Comparison of ENCODE assay signal across 1 cellular context in genomic region chr19:48391100-48392005, GRCh38.
TF ChIP-seq lines count a peak whose summit lies in the region.

TSS of gene KDELR1 (minus strand) at chr19:48391551. CDS start at chr19:48391358, 193 bp downstream.

TF ChIP-seq in HepG2, 621 proteins besides CTCF, POLR2A, EP300 and RAD21 (continued from another document and continues in another):
- TF ChIP-seq ZHX2 (IDR thresholded peaks at IDR 0.05; ENCODE audit: low read depth) (no peak; the same call in 1 of the 2 replicates), ZHX2 (CRISPR knock-in tag; IDR thresholded peaks at IDR 0.05; ENCODE audit: borderline replicate concordance) (no peak), DRAP1 (CRISPR knock-in tag; IDR thresholded peaks at IDR 0.05) (peak; percentile 45; the same call in 1 of the 2 replicates), ZFP91 (CRISPR knock-in tag; IDR thresholded peaks at IDR 0.05; ENCODE audit: borderline replicate concordance) (peak; percentile 68; the same call in 1 of the 2 replicates), ZBED4 (CRISPR knock-in tag; IDR thresholded peaks at IDR 0.05; ENCODE audit: borderline replicate concordance) (no peak), ZNF512 (CRISPR knock-in tag; IDR thresholded peaks at IDR 0.05) (no peak), ZNF614 (CRISPR knock-in tag; IDR thresholded peaks at IDR 0.05; ENCODE audit: borderline replicate concordance) (peak; percentile 64; the same call in 1 of the 2 replicates), MED13 (CRISPR knock-in tag; IDR thresholded peaks at IDR 0.05) (no peak), PRDM10 (CRISPR knock-in tag; IDR thresholded peaks at IDR 0.05; ENCODE audit: low read depth) (no peak), ZNF746 (CRISPR knock-in tag; IDR thresholded peaks at IDR 0.05) (no peak), POLR2AphosphoS2 (IDR thresholded peaks at IDR 0.05; ENCODE audit: low read depth, low read length) (no peak), ZNF34 (CRISPR knock-in tag; IDR thresholded peaks at IDR 0.05; ENCODE audit: borderline replicate concordance) (no peak), AGO2 (optimal IDR thresholded peaks at IDR 0.05; ENCODE audit: low read depth, low read length) (peak; percentile 70), ZNF672 (CRISPR knock-in tag; IDR thresholded peaks at IDR 0.05) (no peak), TRIM22 (IDR thresholded peaks at IDR 0.05) (no peak), ZC3H13 (CRISPR knock-in tag; IDR thresholded peaks at IDR 0.05) (0 out of 2 replicates have a peak, but pooled peaks have one; percentile 13), ZNF878 (CRISPR knock-in tag; IDR thresholded peaks at IDR 0.05) (no peak; the same call in 1 of the 2 replicates), DMTF1 (CRISPR knock-in tag; IDR thresholded peaks at IDR 0.05) (no peak), RARG (CRISPR knock-in tag; IDR thresholded peaks at IDR 0.05; ENCODE audit: low read depth) (no peak), ATRX (CRISPR knock-in tag; IDR thresholded peaks at IDR 0.05; ENCODE audit: borderline replicate concordance) (no peak), ZNF451 (CRISPR knock-in tag; IDR thresholded peaks at IDR 0.05) (no peak), ZNF704 (CRISPR knock-in tag; IDR thresholded peaks at IDR 0.05; ENCODE audit: borderline replicate concordance) (no peak), ISX (CRISPR knock-in tag; conservative IDR thresholded peaks at IDR 0.05) (no peak), CENPT (CRISPR knock-in tag; IDR thresholded peaks at IDR 0.05; ENCODE audit: low read depth) (no peak), SOX13 (IDR thresholded peaks at IDR 0.05) (no peak), SOX13 (CRISPR knock-in tag; conservative IDR thresholded peaks at IDR 0.05 in 1 of 2, IDR thresholded peaks at IDR 0.05 in 1 of 2) (no peak), TBL1XR1 (IDR thresholded peaks at IDR 0.05; ENCODE audit: borderline replicate concordance, low read length, partially characterized antibody) (no peak), ZMYM2 (CRISPR knock-in tag; IDR thresholded peaks at IDR 0.05) (0 out of 2 replicates have a peak, but pooled peaks have one; percentile 19), POLR2G (IDR thresholded peaks at IDR 0.05; ENCODE audit: low read depth, low read length) (peak; percentile 77), ZNF335 (CRISPR knock-in tag; IDR thresholded peaks at IDR 0.05) (no peak), PPARG (CRISPR knock-in tag; conservative IDR thresholded peaks at IDR 0.05) (no peak), ZNF572 (CRISPR knock-in tag; IDR thresholded peaks at IDR 0.05) (peak; percentile 17), IKZF1 (IDR thresholded peaks at IDR 0.05) (no peak), SMYD3 (CRISPR knock-in tag; IDR thresholded peaks at IDR 0.05) (peak; percentile 6; the same call in 1 of the 2 replicates), PCBP1 (IDR thresholded peaks at IDR 0.05; ENCODE audit: borderline replicate concordance, low read depth, low read length) (peak; percentile 72; the same call in 1 of the 2 replicates), MTF2 (CRISPR knock-in tag; IDR thresholded peaks at IDR 0.05; ENCODE audit: borderline replicate concordance) (no peak), ZNF430 (CRISPR knock-in tag; IDR thresholded peaks at IDR 0.05) (peak; percentile 74; the same call in 1 of the 2 replicates)
